In the genomic region with DNA sequence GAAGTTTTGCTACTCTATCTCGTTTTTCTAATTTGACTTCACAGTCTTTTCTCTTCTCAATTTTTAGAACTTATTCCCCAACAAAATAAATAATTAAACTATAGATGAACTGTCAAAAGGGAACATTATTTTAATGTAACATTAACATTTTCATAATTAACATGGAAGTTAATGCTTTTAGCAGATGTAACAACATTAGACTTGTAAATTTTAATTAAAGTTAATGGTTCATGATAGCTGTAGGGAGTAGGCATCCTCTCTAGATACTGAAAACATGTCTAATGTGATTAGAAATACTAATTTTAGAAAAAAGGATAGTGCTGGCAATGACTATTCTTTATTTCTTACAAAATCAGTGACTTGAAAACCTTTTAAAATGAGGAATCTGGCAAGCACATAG, we compare ENCODE assay signal across 27 cellular contexts.
"Had no signal": no experiment of that assay in that cellular context is flagged by ENCODE, and none has a peak within 500 bp of the region (broad histone marks: within the 10 kb centered on the region; RNA-seq: fewer than 3 reads in every experiment).

No MANE protein-coding gene starts in this region.

- DNase-seq: activated CD4-positive, alpha-beta T cell treated with anti-CD3 and anti-CD28 coated beads for 36 hours; activated CD4-positive, alpha-beta T cell treated with anti-CD3 and anti-CD28 coated beads, Interleukin-2, amount 10 ng/mL, durations not matched to agents 7 days and 5 days; activated CD4-positive, alpha-beta T cell treated with anti-CD3 and anti-CD28 coated beads, Interleukin-2, amount 50 U/mL, for 48 hours; activated CD8-positive, alpha-beta T cell treated with anti-CD3 and anti-CD28 coated beads, Interleukin-2, amount 10 ng/mL, durations not matched to agents 7 days and 5 days; activated gamma-delta T cell; activated naive CD4-positive, alpha-beta T cell treated with Interleukin-2 at 50 U/mL for 16 hours; activated naive CD8-positive, alpha-beta T cell treated with anti-CD3 and anti-CD28 coated beads, Interleukin-2, amount 10 ng/mL, durations not matched to agents 7 days and 5 days; activated T-cell treated with anti-CD3 and anti-CD28 coated beads, Interleukin-2, amount 50 U/mL, for 24 hours; amygdala; KG1; NCI-H1105 treated with DMSO at 0.1 percent for 48 hours; NCI-H1436; NCI-H1694; NCI-H1930; NCI-H2081 treated with DMSO at 0.1 percent for 48 hours; NCI-H345; NCI-H524 treated with DMSO at 0.1 percent for 48 hours; PC-3; Peyer's patch; SIG-M5; T1000 had no signal

- H3K9me3 ChIP-seq: ascending aorta, breast epithelium, Peyer's patch had no signal

- H3K4me1 ChIP-seq: breast epithelium, Peyer's patch had no signal

- ATAC-seq: activated CD4-positive, alpha-beta T cell treated with anti-CD3 and anti-CD28 coated beads for 36 hours; activated CD4-positive, CD25-positive, alpha-beta regulatory T cell treated with anti-CD3 and anti-CD28 coated beads, Interleukin-2, amount 50 U/mL, for 24 hours; activated CD8-positive, alpha-beta T cell treated with anti-CD3 and anti-CD28 coated beads, Interleukin-2, amount 10 ng/mL, durations not matched to agents 7 days and 5 days; PC-3; Right ventricle myocardium inferior; WTC11 had no signal

- H3K27ac ChIP-seq: ascending aorta, breast epithelium, Peyer's patch, RWPE1 had no signal

- H3K27me3 ChIP-seq: ascending aorta, breast epithelium, Peyer's patch had no signal

- H3K4me3 ChIP-seq: ascending aorta, breast epithelium, Peyer's patch had no signal

- H3K36me3 ChIP-seq: ascending aorta, breast epithelium, Peyer's patch had no signal
